ENCODE assay signal across 8 cellular contexts in genomic region chr11:76207642-76208378, GRCh38. TPM values are rescaled to one million over a fixed set of nuclear protein-coding genes. Genes with fewer than 3 reads are reported as not detected.
A peak's percentile ranks its signal among the peaks of the same experiment; 100 is the strongest.
DNase-seq lines count a peak whose midpoint lies in the region; ATAC-seq and TF ChIP-seq lines count a peak whose summit lies in the region.

No MANE protein-coding gene starts in this region.

- peak in 1 of 3 donors; percentile 61 for TF ChIP-seq CTCF in lower leg skin (IDR thresholded peaks at IDR 0.05)

- peaks cover 74% of the 10 kb centered on the region for H3K27me3 Mint-ChIP-seq in activated CD4-positive, alpha-beta T cell treated with anti-CD3 and anti-CD28 coated beads, Interleukin-2, amount 10 ng/mL, durations not matched to agents 7 days and 5 days

- DNase-seq in G401 (ENCODE audit: low spot score) (peak; percentile 71), NCI-H526 (lab: John Stamatoyannopoulos, UW) (peak; percentile 71 to 94), dermis microvascular lymphatic vessel endothelial cell (ENCODE audit: low read depth in 2 of 2) (peak; percentile 25 to 76), lower leg skin (ENCODE audit: low spot score in 2 of 2) (peak; percentile 63 to 96)
- DNase-seq in activated CD4-positive, alpha-beta T cell treated with anti-CD3 and anti-CD28 coated beads, Interleukin-2, amount 10 ng/mL, durations not matched to agents 7 days and 5 days: peak; percentile 73
- peak; percentile 80 for DNase-seq in stimulated activated CD4-positive, alpha-beta T cell treated with anti-CD3 and anti-CD28 coated beads, Interleukin-4, amount 100 ng/mL, for 1 hour

- no peaks in the 10 kb centered on the region for H3K36me3 Mint-ChIP-seq in activated CD4-positive, alpha-beta T cell treated with anti-CD3 and anti-CD28 coated beads, Interleukin-2, amount 10 ng/mL, durations not matched to agents 7 days and 5 days (ENCODE audit: low read depth)

- H3K27ac Mint-ChIP-seq in activated CD4-positive, alpha-beta T cell treated with anti-CD3 and anti-CD28 coated beads, Interleukin-2, amount 10 ng/mL, durations not matched to agents 7 days and 5 days: no peak overlapping the region

- intact Hi-C loops in lower leg skin (cut with DNase I; ENCODE audit: low total_unique reads): loop anchor here (2.0 kb wide), 1 partner anchor 111 kb away; no protein-coding TSS in a partner anchor

- TF ChIP-seq POLR2A in lower leg skin (IDR thresholded peaks at IDR 0.05): no peak

- H3K4me1 Mint-ChIP-seq in activated CD4-positive, alpha-beta T cell treated with anti-CD3 and anti-CD28 coated beads, Interleukin-2, amount 10 ng/mL, durations not matched to agents 7 days and 5 days: peaks cover 21% of the 10 kb centered on the region

- CTCF ChIA-PET in activated CD4-positive, alpha-beta T cell treated with anti-CD3 and anti-CD28 coated beads, Interleukin-2, amount 10 ng/mL, durations not matched to agents 7 days and 5 days (lab: Charles Lee): interaction anchor here (0.6 to 8.0 kb wide), 52 partner anchors 10 to 467 kb away, joined by 3 to 100 read pairs (median 4); partner anchors contain the start of gene LRRC32

- in situ Hi-C loops in G401 (cut with HindIII; ENCODE audit: low sequenced_read_pairs): no loop called here

- H3K4me3 ChIP-seq in lower leg skin (ENCODE audit: low read depth, poor library complexity, severe bottlenecking): peak overlapping the region; percentile 22

- H3K4me3 Mint-ChIP-seq in activated CD4-positive, alpha-beta T cell treated with anti-CD3 and anti-CD28 coated beads, Interleukin-2, amount 10 ng/mL, durations not matched to agents 7 days and 5 days: peak overlapping the region; percentile 66

- no peaks in the 10 kb centered on the region for H3K9me3 Mint-ChIP-seq in activated CD4-positive, alpha-beta T cell treated with anti-CD3 and anti-CD28 coated beads, Interleukin-2, amount 10 ng/mL, durations not matched to agents 7 days and 5 days

- POLR2A ChIA-PET in activated CD4-positive, alpha-beta T cell treated with anti-CD3 and anti-CD28 coated beads, Interleukin-2, amount 10 ng/mL, durations not matched to agents 7 days and 5 days (lab: Charles Lee): no interaction called here

- WGBS in lower leg skin, 2 donors: 1 to 2% methylated on average over 43 to 54 of the region's 54 CpGs

- ATAC-seq in HG03342 (IDR thresholded peaks at IDR 0.05; ENCODE audit: unreplicated experiment): peak; percentile 49
- ATAC-seq in GM21447 (IDR thresholded peaks at IDR 0.05; ENCODE audit: unreplicated experiment): no peak

RNA-seq across cellular contexts. Expression of gene WNT11, which starts 1.5 kb away (rescaled TPM):
- total RNA-seq in G401 (2014; rRNA removed; shearing (Covaris generic)): 20.5 and 21.6 TPM in 2 replicates
- not detected for total RNA-seq in activated CD4-positive, alpha-beta T cell treated with anti-CD3 and anti-CD28 coated beads, Interleukin-2, amount 10 ng/mL, durations not matched to agents 7 days and 5 days
- total RNA-seq in dermis microvascular lymphatic vessel endothelial cell (0.13 TPM in 1 of 2 replicates, not detected in the other), lower leg skin (10 to 100 TPM in 1 of 4 donors, 1 to 10 TPM in 3; 4.2 to 11.4 (median 7.4) TPM)
